ENCODE assay signal across 28 cellular contexts in the genomic region with DNA sequence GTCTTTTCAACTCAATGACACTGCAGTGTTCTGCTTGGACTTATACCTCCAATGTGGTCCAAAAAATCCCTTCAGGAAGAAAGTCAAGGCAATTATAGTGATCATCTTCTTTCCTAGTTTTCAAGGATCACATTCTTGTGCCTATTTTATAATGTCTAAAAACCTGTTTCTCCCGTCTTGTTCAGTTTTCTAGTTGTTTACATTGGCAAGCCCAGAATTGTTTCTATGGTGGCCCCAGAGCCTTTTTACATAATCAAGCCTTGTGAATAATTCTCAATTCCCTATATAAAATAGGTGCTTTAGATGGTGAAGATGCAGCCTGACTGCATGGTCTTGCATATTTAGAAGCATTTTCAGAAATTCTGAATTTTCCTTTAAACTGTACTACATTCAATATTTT.
"Had no signal": no experiment of that assay in that cellular context is flagged by ENCODE, and none has a peak within 500 bp of the region (broad histone marks: within the 10 kb centered on the region; RNA-seq: fewer than 3 reads in every experiment).

No MANE protein-coding gene starts in this region.

- H3K27ac ChIP-seq: ascending aorta, breast epithelium had no signal

- H3K36me3 ChIP-seq: ascending aorta, breast epithelium, MG63 had no signal

- H3K36me3 Mint-ChIP-seq: activated naive CD4-positive, alpha-beta T cell treated with anti-CD3 and anti-CD28 coated beads, Interleukin-2, amount 50 U/mL, for 24 hours; activated naive CD8-positive, alpha-beta T cell treated with anti-CD3 and anti-CD28 coated beads, Interleukin-2, amount 10 ng/mL, durations not matched to agents 7 days and 5 days had no signal

- H3K4me3 Mint-ChIP-seq: activated CD4-positive, alpha-beta T cell treated with anti-CD3 and anti-CD28 coated beads, Interleukin-2, amount 10 ng/mL, durations not matched to agents 24 days and 14 days; activated CD8-positive, alpha-beta T cell treated with anti-CD3 and anti-CD28 coated beads for 36 hours; activated naive CD4-positive, alpha-beta T cell treated with anti-CD3 and anti-CD28 coated beads, Interleukin-2, amount 50 U/mL, for 24 hours; activated naive CD8-positive, alpha-beta T cell treated with anti-CD3 and anti-CD28 coated beads, Interleukin-2, amount 10 ng/mL, durations not matched to agents 7 days and 5 days; activated T-cell treated with anti-CD3 and anti-CD28 coated beads, Interleukin-2, amount 50 U/mL, for 72 hours had no signal

- H3K9me3 Mint-ChIP-seq: activated CD4-positive, alpha-beta T cell treated with anti-CD3 and anti-CD28 coated beads, Interleukin-2, amount 10 ng/mL, durations not matched to agents 24 days and 14 days; activated CD8-positive, alpha-beta T cell treated with anti-CD3 and anti-CD28 coated beads for 36 hours; activated naive CD4-positive, alpha-beta T cell treated with anti-CD3 and anti-CD28 coated beads, Interleukin-2, amount 50 U/mL, for 24 hours; activated naive CD8-positive, alpha-beta T cell treated with anti-CD3 and anti-CD28 coated beads, Interleukin-2, amount 10 ng/mL, durations not matched to agents 7 days and 5 days; activated T-cell treated with anti-CD3 and anti-CD28 coated beads, Interleukin-2, amount 50 U/mL, for 72 hours; activated T-helper 2 cell treated with anti-CD3 and anti-CD28 coated beads, Interferon-gamma antibody, Interleukin-2, Interleukin-4, amounts not matched to agents 10 μg/mL and 5 μg/mL and 100 μg/mL, durations not matched to agents 14 hours and 24 hours and 36 hours had no signal

- H3K4me1 ChIP-seq: ascending aorta, breast epithelium had no signal

- H3K27ac Mint-ChIP-seq: activated CD4-positive, alpha-beta T cell treated with anti-CD3 and anti-CD28 coated beads, Interleukin-2, amount 10 ng/mL, durations not matched to agents 24 days and 14 days; activated CD8-positive, alpha-beta T cell treated with anti-CD3 and anti-CD28 coated beads for 36 hours; activated naive CD4-positive, alpha-beta T cell treated with anti-CD3 and anti-CD28 coated beads, Interleukin-2, amount 50 U/mL, for 24 hours; activated naive CD8-positive, alpha-beta T cell treated with anti-CD3 and anti-CD28 coated beads, Interleukin-2, amount 10 ng/mL, durations not matched to agents 7 days and 5 days; activated T-cell treated with anti-CD3 and anti-CD28 coated beads, Interleukin-2, amount 50 U/mL, for 72 hours; activated T-helper 2 cell treated with anti-CD3 and anti-CD28 coated beads, Interferon-gamma antibody, Interleukin-2, Interleukin-4, amounts not matched to agents 10 μg/mL and 5 μg/mL and 100 μg/mL, durations not matched to agents 14 hours and 24 hours and 36 hours had no signal

- ATAC-seq: activated CD8-positive, alpha-beta T cell treated with anti-CD3 and anti-CD28 coated beads for 36 hours; activated T-cell treated with anti-CD3 and anti-CD28 coated beads, Interleukin-2, amount 50 U/mL, for 72 hours had no signal

- H3K27me3 ChIP-seq: ascending aorta, breast epithelium had no signal

- DNase-seq: activated CD4-positive, alpha-beta T cell treated with anti-CD3 and anti-CD28 coated beads, Interleukin-2, amount 10 ng/mL, durations not matched to agents 24 days and 14 days; activated CD4-positive, alpha-beta T cell treated with anti-CD3 and anti-CD28 coated beads, Interleukin-2, amount 50 U/mL, for 4 hours; activated CD8-positive, alpha-beta T cell treated with anti-CD3 and anti-CD28 coated beads for 36 hours; activated gamma-delta T cell; activated naive CD4-positive, alpha-beta T cell treated with Interleukin-2 at 50 U/mL for 16 hours; activated naive CD8-positive, alpha-beta T cell treated with anti-CD3 and anti-CD28 coated beads, Interleukin-2, amount 10 ng/mL, durations not matched to agents 7 days and 5 days; activated T-cell treated with anti-CD3 and anti-CD28 coated beads, Interleukin-2, amount 50 U/mL, for 1 hour; activated T-cell treated with anti-CD3 and anti-CD28 coated beads, Interleukin-2, amount 50 U/mL, for 72 hours; amygdala; caudate nucleus; cerebellar nuclear complex; Kasumi-1; KG1; MG63; MV-4-11; NCI-H1092; NCI-H1417 treated with DMSO at 0.1 percent for 48 hours; NCI-H187 treated with DMSO at 0.1 percent for 48 hours; NCI-H2081; NCI-H2171 treated with DMSO at 0.1 percent for 48 hours; NCI-H345; NCI-H524 treated with DMSO at 0.1 percent for 48 hours; Right ventricle myocardium superior; T1000 had no signal

- H3K4me3 ChIP-seq: ascending aorta, breast epithelium, MG63 had no signal

- H3K9me3 ChIP-seq: ascending aorta, breast epithelium, MG63 had no signal

- H3K27me3 Mint-ChIP-seq: activated CD8-positive, alpha-beta T cell treated with anti-CD3 and anti-CD28 coated beads for 36 hours; activated naive CD4-positive, alpha-beta T cell treated with anti-CD3 and anti-CD28 coated beads, Interleukin-2, amount 50 U/mL, for 24 hours; activated naive CD8-positive, alpha-beta T cell treated with anti-CD3 and anti-CD28 coated beads, Interleukin-2, amount 10 ng/mL, durations not matched to agents 7 days and 5 days had no signal
